Comparison of ENCODE assay signal across 9 cellular contexts in the genomic region with DNA sequence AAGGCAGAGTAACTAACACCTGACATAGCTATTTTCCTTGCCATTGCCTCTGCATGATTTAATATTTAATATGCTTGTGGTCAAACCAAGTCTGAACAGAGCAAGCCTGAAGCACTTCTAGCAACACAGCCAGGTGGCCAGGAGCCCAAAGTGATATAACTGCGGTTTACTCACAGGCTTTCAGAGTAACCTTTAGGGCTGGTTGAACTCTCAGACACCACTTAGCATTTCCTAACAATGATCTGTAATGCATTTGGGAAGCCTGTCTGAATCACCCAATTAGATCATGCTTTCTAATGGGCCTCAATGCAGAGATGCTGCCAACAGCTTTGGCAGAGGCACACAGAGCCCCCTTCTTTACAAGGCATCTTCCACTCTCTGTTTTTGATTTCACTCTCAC.
DNase-seq lines count a peak whose midpoint lies in the region; ATAC-seq and TF ChIP-seq lines count a peak whose summit lies in the region.
"Had no signal": no experiment of that assay in that cellular context is flagged by ENCODE, and none has a peak within 500 bp of the region (broad histone marks: within the 10 kb centered on the region; RNA-seq: fewer than 3 reads in every experiment).

No MANE protein-coding gene starts in this region.

- H3K4me1 Mint-ChIP-seq in T-helper 17 cell = peaks cover 6% of the 10 kb centered on the region

- no peak overlapping the region for H3K4me3 ChIP-seq in foreskin fibroblast (ENCODE audit: low read depth in 1 of 2, low read length in 2 of 2)

- no peak for TF ChIP-seq CTCF in foreskin fibroblast (IDR thresholded peaks at IDR 0.05; ENCODE audit: low read depth, low read length)

- peak; percentile 29 for DNase-seq in DMS153 treated with DMSO at 0.1 percent for 48 hours (lab: John Stamatoyannopoulos, UW; ENCODE audit: unreplicated experiment)
- peak; percentile 52 for DNase-seq in NCI-H187 (lab: John Stamatoyannopoulos, UW)
- peak; percentile 83 to 92 for DNase-seq in foreskin fibroblast
- DNase-seq in stimulated activated CD4-positive, alpha-beta T cell treated with anti-CD3 and anti-CD28 coated beads, Interleukin-15, amount 100 ng/mL, for 24 hours = no peak
- DNase-seq in T-helper 17 cell = no peak
- no peak for DNase-seq in activated naive CD4-positive, alpha-beta T cell treated with anti-CD3 and anti-CD28 coated beads, Interleukin-2, amount 50 U/mL, for 16 hours
- DNase-seq in GDM1 (lab: John Stamatoyannopoulos, UW) = no peak
- DNase-seq: T-cell had no signal

- no peaks in the 10 kb centered on the region for H3K36me3 Mint-ChIP-seq in T-helper 17 cell (ENCODE audit: low read depth)
- H3K36me3 Mint-ChIP-seq: T-cell had no signal

- ATAC-seq in GM21737 (IDR thresholded peaks at IDR 0.05; ENCODE audit: unreplicated experiment) (peak; percentile 93), T-helper 17 cell (no peak)
- ATAC-seq: T-cell had no signal

- H3K9me3 ChIP-seq in T-helper 17 cell (ENCODE audit: control insufficient read depth, low read length, poor library complexity, severe bottlenecking) = no peaks in the 10 kb centered on the region

- no peak overlapping the region for H3K4me3 Mint-ChIP-seq in T-helper 17 cell
- H3K4me3 Mint-ChIP-seq: T-cell had no signal

- H3K27me3 Mint-ChIP-seq in T-helper 17 cell = no peaks in the 10 kb centered on the region
- H3K27me3 Mint-ChIP-seq: T-cell had no signal

- H3K27ac Mint-ChIP-seq in T-helper 17 cell = no peak overlapping the region

Comparison
In these comparisons a context has a peak if more than half of its experiments do, and no peak if none do; other contexts are left out.
1. DNase-seq: peak in DMS153 treated with DMSO at 0.1 percent for 48 hours (single experiment), NCI-H187 (2 of 2) and foreskin fibroblast (2 of 2); none in stimulated activated CD4-positive, alpha-beta T cell treated with anti-CD3 and anti-CD28 coated beads, Interleukin-15, amount 100 ng/mL, for 24 hours (single experiment), T-helper 17 cell (0 of 3), activated naive CD4-positive, alpha-beta T cell treated with anti-CD3 and anti-CD28 coated beads, Interleukin-2, amount 50 U/mL, for 16 hours (single experiment) and GDM1 (single experiment).